Comparison of ENCODE assay signal across 8 cellular contexts in the genomic region with DNA sequence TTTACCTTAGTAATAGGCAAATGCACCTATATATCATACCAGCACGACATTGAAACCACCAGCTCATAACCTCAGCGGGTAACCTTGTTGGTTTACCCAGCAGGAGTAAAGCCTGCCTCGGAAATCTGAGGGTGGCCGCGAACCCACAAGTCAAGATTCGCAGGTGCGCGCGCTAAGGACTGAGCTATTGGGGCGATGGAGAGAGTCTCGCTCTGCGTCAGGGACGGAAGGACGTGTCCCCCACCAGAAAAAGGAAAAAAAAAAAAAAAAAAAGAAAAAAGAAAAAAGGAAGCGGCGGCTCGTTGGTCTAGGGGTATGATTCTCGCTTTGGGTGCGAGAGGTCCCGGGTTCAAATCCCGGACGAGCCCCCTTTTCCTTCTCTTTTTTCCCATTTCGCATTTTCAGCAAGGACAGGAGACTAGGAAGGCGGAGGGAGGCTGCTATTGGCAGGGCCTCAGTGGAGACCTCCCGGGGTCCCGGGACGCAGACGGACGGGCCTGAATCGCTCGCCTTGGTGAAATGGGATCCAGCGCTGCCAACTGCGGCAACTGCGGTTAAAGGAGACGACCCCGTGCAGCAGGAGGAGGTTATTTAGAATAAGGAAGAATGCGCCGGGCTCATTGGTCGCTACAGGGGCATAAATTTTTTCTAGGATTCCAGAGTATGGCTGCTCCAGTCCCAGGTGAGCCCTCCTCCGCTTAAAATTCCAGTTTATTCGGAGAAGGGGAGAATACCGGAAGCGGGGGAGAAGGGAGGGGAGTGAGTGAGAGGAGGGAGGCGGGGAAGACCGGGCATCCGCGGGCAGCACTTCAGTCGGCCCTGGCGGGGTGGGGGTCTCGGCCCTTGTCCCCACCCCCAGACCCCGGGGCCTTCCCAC. TPM values are rescaled to one million over a fixed set of nuclear protein-coding genes. Genes with fewer than 3 reads are reported as not detected.
DNase-seq lines count a peak whose midpoint lies in the region; ATAC-seq and TF ChIP-seq lines count a peak whose summit lies in the region.

A gene (plus strand): TSS at position 407 of the 877 bp plus-strand sequence.

- peak; percentile 44 for DNase-seq in AG04449 (ENCODE audit: low read depth, low spot score)
- peak; percentile 83 for DNase-seq in H7
- peak; percentile 22 for DNase-seq in SHP77 treated with DMSO at 0.1 percent for 48 hours (lab: John Stamatoyannopoulos, UW)
- DNase-seq in astrocyte of the cerebellum (ENCODE audit: low read depth), result peak; percentile 24
- peak; percentile 73 for DNase-seq in left kidney (ENCODE audit: low read depth, low spot score)
- no peak for DNase-seq in thoracic aorta (ENCODE audit: low spot score)

- H3K27me3 ChIP-seq in H7 (ENCODE audit: control insufficient read depth, insufficient read depth, low read length) (peaks cover 27% of the 10 kb centered on the region), thoracic aorta (replicated peaks; ENCODE audit: insufficient read depth) (peaks cover 47% of the 10 kb centered on the region)

- POLR2A ChIA-PET in AG04449 (lab: Yijun Ruan, JAX), result interaction anchor here (0.6 to 0.8 kb wide), 2 partner anchors 38 to 305 kb away, joined by 3 to 7 read pairs; a partner anchor contains a TSS

- no peaks in the 10 kb centered on the region for H3K36me3 ChIP-seq in H7 (replicated peaks; ENCODE audit: control insufficient read depth, insufficient read depth, low read length)
- no peaks in the 10 kb centered on the region for H3K36me3 ChIP-seq in thoracic aorta

- no peaks in the 10 kb centered on the region for H3K9me3 ChIP-seq in thoracic aorta

- TF ChIP-seq CTCF in AG04449 (IDR thresholded peaks at IDR 0.05; ENCODE audit: insufficient read depth, low read length, missing control alignments) (no peak), astrocyte of the cerebellum (IDR thresholded peaks at IDR 0.05; ENCODE audit: low read depth, low read length, missing control alignments) (no peak), thoracic aorta (IDR thresholded peaks at IDR 0.05) (no peak)

- no peak for ATAC-seq in thoracic aorta (ENCODE audit: insufficient number of reproducible peaks, low FRiP score, low read depth)
- no peak for ATAC-seq in HG03439 (IDR thresholded peaks at IDR 0.05; ENCODE audit: unreplicated experiment)
- ATAC-seq in HG03095 (IDR thresholded peaks at IDR 0.05; ENCODE audit: unreplicated experiment), result no peak

- H3K4me1 ChIP-seq in thoracic aorta (ENCODE audit: control insufficient read depth in 1 of 2, low read depth in 2 of 2), result peaks cover 11 to 22% of the 10 kb centered on the region in 2 donors

- H3K4me3 ChIP-seq in AG04449 (ENCODE audit: low read depth, low read length) (peak within 1 kb of the TSS; percentile 69), H7 (ENCODE audit: insufficient read depth, low read depth, low read length) (peak within 1 kb of the TSS; percentile 85), astrocyte of the cerebellum (ENCODE audit: low read depth, low read length) (peak within 1 kb of the TSS; percentile 44), thoracic aorta (peak within 1 kb of the TSS; percentile 45)

- CTCF ChIA-PET in AG04449 (lab: Yijun Ruan, JAX), result interaction anchor here (0.9 to 1.3 kb wide), 3 partner anchors 20 to 312 kb away, joined by 3 to 6 read pairs (median 3); a partner anchor contains a TSS

- in situ Hi-C loops in astrocyte of the cerebellum (cut with HindIII; ENCODE audit: low sequenced_read_pairs), result no loop called here

- no peak within 1 kb of the TSS for H3K27ac ChIP-seq in thoracic aorta

RNA-seq across cellular contexts. Expression of the gene that starts here (rescaled TPM):
- total RNA-seq in H7 (2014; rRNA removed; shearing (Covaris generic)), result not detected in 2 replicates
- total RNA-seq in thoracic aorta, result not detected

Comparison
In these comparisons a context has a peak if more than half of its experiments do, and no peak if none do; other contexts are left out.
1. Peak in DNase-seq and H3K4me3 ChIP-seq in H7; RNA of the gene not detected or under 1 TPM.